In the genomic region with DNA sequence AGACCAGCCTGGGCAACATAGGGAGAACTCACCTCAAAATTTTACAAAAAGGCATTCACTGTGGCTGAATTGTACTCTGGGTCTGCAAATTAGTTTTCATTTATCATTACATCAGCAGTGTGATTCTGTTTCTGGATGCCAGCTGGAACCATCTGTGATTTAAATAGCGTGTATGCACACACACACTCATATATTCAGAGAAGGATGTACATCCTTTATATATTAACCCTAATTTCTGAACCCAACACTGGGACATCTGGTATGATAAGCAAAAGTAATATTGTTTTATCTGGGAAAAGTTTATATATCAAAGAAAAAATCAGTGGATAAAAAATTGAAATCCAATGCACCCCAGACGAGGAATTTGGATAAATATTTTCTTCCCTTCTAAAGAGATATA, we compare ENCODE assay signal across 17 cellular contexts. TPM values are rescaled to one million over a fixed set of nuclear protein-coding genes. Genes with fewer than 3 reads are reported as not detected.
A peak's percentile ranks its signal among the peaks of the same experiment; 100 is the strongest.
DNase-seq lines count a peak whose midpoint lies in the region; ATAC-seq and TF ChIP-seq lines count a peak whose summit lies in the region.
"Had no signal": no experiment of that assay in that cellular context is flagged by ENCODE, and none has a peak within 500 bp of the region (broad histone marks: within the 10 kb centered on the region; RNA-seq: fewer than 3 reads in every experiment).

No MANE protein-coding gene starts in this region.

- no peaks in the 10 kb centered on the region for H3K36me3 Mint-ChIP-seq in endodermal cell (ENCODE audit: low read depth)
- H3K36me3 Mint-ChIP-seq in activated naive CD4-positive, alpha-beta T cell treated with anti-CD3 and anti-CD28 coated beads, Interleukin-2, amount 50 U/mL, for 72 hours = no peaks in the 10 kb centered on the region

- H3K9ac ChIP-seq in Loucy (ENCODE audit: low read depth, low read length, poor library complexity, severe bottlenecking) (no peak overlapping the region), endodermal cell (ENCODE audit: extremely low read depth, low read length, poor library complexity, severe bottlenecking) (no peak overlapping the region), neuronal stem cell (ENCODE audit: low read depth, low read length, poor library complexity) (no peak overlapping the region)

- POLR2A ChIA-PET in A673 (lab: Charles Lee; ENCODE audit: low non-redundant PET) = no interaction called here

- H2BK5ac ChIP-seq in neuronal stem cell (ENCODE audit: low read length) = no peak overlapping the region

- no peak overlapping the region for H2BK15ac ChIP-seq in neuronal stem cell (ENCODE audit: low read length)

- no peaks in the 10 kb centered on the region for H3K36me3 ChIP-seq in A673 (ENCODE audit: insufficient read depth, low read length, poor library complexity, severe bottlenecking)
- no peaks in the 10 kb centered on the region for H3K36me3 ChIP-seq in Loucy (ENCODE audit: insufficient read depth, low read length)
- no peaks in the 10 kb centered on the region for H3K36me3 ChIP-seq in endodermal cell (ENCODE audit: control insufficient read depth, insufficient read depth, low read length)
- no peaks in the 10 kb centered on the region for H3K36me3 ChIP-seq in neuronal stem cell (replicated peaks in 1 of 2; ENCODE audit: control insufficient read depth in 2 of 2, insufficient read depth in 2 of 2, low read length in 2 of 2)
- H3K36me3 ChIP-seq in HAP-1 (replicated peaks) = no peaks in the 10 kb centered on the region

- no peaks in the 10 kb centered on the region for H3K79me2 ChIP-seq in Loucy (ENCODE audit: insufficient read depth, low read length)

- H3K4me1 Mint-ChIP-seq in endodermal cell = peaks cover 44% of the 10 kb centered on the region

- DNase-seq in A673 (ENCODE audit: low spot score) (no peak), endodermal cell (no peak), neuronal stem cell (ENCODE audit: low spot score) (no peak), HAP-1 (ENCODE audit: low spot score in 2 of 2) (no peak), cerebellar cortex (ENCODE audit: low spot score) (no peak)
- DNase-seq in activated naive CD4-positive, alpha-beta T cell treated with anti-CD3 and anti-CD28 coated beads, Interleukin-2, amount 50 U/mL, for 72 hours (ENCODE audit: low spot score in 2 of 2) = no peak
- DNase-seq: 8988T, DMS 273 treated with DMSO at 0.1 percent for 48 hours, H9, NCI-H1417 treated with DMSO at 0.1 percent for 48 hours, NCI-H1930, NCI-H526 treated with DMSO at 0.1 percent for 48 hours, RPMI8226 had no signal

- H3K4me2 ChIP-seq in Loucy (ENCODE audit: low read depth, low read length, poor library complexity, severe bottlenecking) (peak overlapping the region; percentile 55), neuronal stem cell (ENCODE audit: insufficient read depth, low read length, poor library complexity, severe bottlenecking) (no peak overlapping the region)

- no peak overlapping the region for H4K8ac ChIP-seq in neuronal stem cell (ENCODE audit: low read depth, low read length)

- H3K4me1 ChIP-seq in A673 (ENCODE audit: insufficient read depth, low read length, poor library complexity, severe bottlenecking) (peaks cover 37% of the 10 kb centered on the region), Loucy (ENCODE audit: insufficient read depth, low read length, poor library complexity, severe bottlenecking) (peaks cover 8% of the 10 kb centered on the region), endodermal cell (ENCODE audit: control insufficient read depth, insufficient read depth, low read length) (peaks cover 10% of the 10 kb centered on the region), neuronal stem cell (ENCODE audit: control insufficient read depth in 2 of 2, insufficient read depth in 1 of 2, low read depth in 1 of 2, low read length in 2 of 2) (peaks cover 0 to 7% of the 10 kb centered on the region in 2 donors), HAP-1 (peaks cover 15% of the 10 kb centered on the region)

- H3K9me3 Mint-ChIP-seq in endodermal cell = no peaks in the 10 kb centered on the region
- no peaks in the 10 kb centered on the region for H3K9me3 Mint-ChIP-seq in activated naive CD4-positive, alpha-beta T cell treated with anti-CD3 and anti-CD28 coated beads, Interleukin-2, amount 50 U/mL, for 72 hours
- H3K9me3 Mint-ChIP-seq: H9 had no signal

- H4K20me1 ChIP-seq in Loucy (ENCODE audit: insufficient read depth, low read length, poor library complexity, severe bottlenecking) = no peaks in the 10 kb centered on the region

- CTCF ChIA-PET in A673 (lab: Charles Lee) = no interaction called here

- H2BK12ac ChIP-seq in neuronal stem cell (ENCODE audit: low read length) = no peak overlapping the region

- no peak for ATAC-seq in HG03025 (IDR thresholded peaks at IDR 0.05; ENCODE audit: low FRiP score, unreplicated experiment)
- ATAC-seq in activated naive CD4-positive, alpha-beta T cell treated with anti-CD3 and anti-CD28 coated beads, Interleukin-2, amount 50 U/mL, for 72 hours = no peak

- H3K4ac ChIP-seq in neuronal stem cell (ENCODE audit: low read length) = no peak overlapping the region

- H2BK120ac ChIP-seq in neuronal stem cell (ENCODE audit: low read depth, low read length) = no peak overlapping the region

- no peak overlapping the region for H3K14ac ChIP-seq in neuronal stem cell (ENCODE audit: low read length)

- H3K9me3 ChIP-seq in A673 (ENCODE audit: low read depth, low read length, poor library complexity, severe bottlenecking) (peaks cover 3% of the 10 kb centered on the region), Loucy (ENCODE audit: insufficient read depth, low read depth, low read length) (no peaks in the 10 kb centered on the region; the same call in 1 of the 2 replicates), endodermal cell (ENCODE audit: control insufficient read depth, low read length) (no peaks in the 10 kb centered on the region), neuronal stem cell (replicated peaks in 1 of 2; ENCODE audit: control insufficient read depth in 2 of 2, insufficient read depth in 1 of 2, low read depth in 1 of 2, low read length in 2 of 2) (no peaks in the 10 kb centered on the region), HAP-1 (no peaks in the 10 kb centered on the region)

- H3K4me3 ChIP-seq in A673 (ENCODE audit: low read depth, low read length, poor library complexity, severe bottlenecking) (no peak overlapping the region), Loucy (ENCODE audit: low read length, poor library complexity, severe bottlenecking) (no peak overlapping the region), endodermal cell (ENCODE audit: low read length) (no peak overlapping the region), neuronal stem cell (ENCODE audit: low read length in 2 of 2) (no peak overlapping the region), HAP-1 (no peak overlapping the region)

- no peak overlapping the region for H3K23ac ChIP-seq in neuronal stem cell (ENCODE audit: low read depth, low read length, poor library complexity)

- H3K27ac ChIP-seq in A673 (ENCODE audit: low read depth, low read length, poor library complexity, severe bottlenecking) = peak overlapping the region; percentile 38
- peak overlapping the region; percentile 69 for H3K27ac ChIP-seq in endodermal cell (ENCODE audit: low read depth, low read length)
- H3K27ac ChIP-seq in neuronal stem cell (replicated peaks; ENCODE audit: low read length) = no peak overlapping the region
- H3K27ac ChIP-seq: C4-2B, HL-60 had no signal

- in situ Hi-C loops in HAP-1 (cut with MboI; ENCODE audit: low sequenced_read_pairs) = no loop called here

- H3K18ac ChIP-seq in neuronal stem cell (ENCODE audit: low read length) = no peak overlapping the region

- no peaks in the 10 kb centered on the region for H3K9me2 ChIP-seq in Loucy (replicated peaks; ENCODE audit: low read depth, low read length)

- 97% methylated on average over 2 of the region's 2 CpGs; no CpG with 5 or more reads in 1 of the 2 experiments for WGBS in endodermal cell (ENCODE audit: insufficient coverage in 1 of 2, insufficient read length in 1 of 2), 2 experiments
- no CpG with 5 or more reads among the region's 2 CpGs for WGBS in neuronal stem cell (ENCODE audit: extremely low coverage in 2 of 2, insufficient read length in 2 of 2, insufficient replicate concordance in 1 of 2), 2 donors

- intact Hi-C loops in A673 (cut with micrococcal nuclease; ENCODE audit: unreplicated experiment) = no loop called here

- no peak overlapping the region for H2AK5ac ChIP-seq in neuronal stem cell (ENCODE audit: low read depth, low read length)

- TF ChIP-seq CTCF in A673 (conservative IDR thresholded peaks at IDR 0.05; ENCODE audit: low read depth, low read length) (no peak), Loucy (conservative IDR thresholded peaks at IDR 0.05; ENCODE audit: low read length) (no peak), endodermal cell (conservative IDR thresholded peaks at IDR 0.05) (no peak)

- no peaks in the 10 kb centered on the region for H3K27me3 ChIP-seq in A673 (replicated peaks; ENCODE audit: insufficient read depth, low read depth, low read length, poor library complexity)
- no peaks in the 10 kb centered on the region for H3K27me3 ChIP-seq in Loucy (ENCODE audit: insufficient read depth, low read length, poor library complexity, severe bottlenecking)
- H3K27me3 ChIP-seq in endodermal cell (ENCODE audit: control insufficient read depth, insufficient read depth, low read length, poor library complexity, severe bottlenecking) = no peaks in the 10 kb centered on the region
- H3K27me3 ChIP-seq in neuronal stem cell (ENCODE audit: control insufficient read depth in 3 of 3, insufficient read depth in 3 of 3, low read depth in 1 of 3, low read length in 3 of 3) = peaks cover 0 to 4% (median 3%) of the 10 kb centered on the region in 3 experiments
- H3K27me3 ChIP-seq in HAP-1 (ENCODE audit: low read depth) = no peaks in the 10 kb centered on the region; the same call in 1 of the 2 replicates

- no peaks in the 10 kb centered on the region for H3K79me1 ChIP-seq in neuronal stem cell (ENCODE audit: low read depth, low read length)

- H3K4me3 Mint-ChIP-seq in endodermal cell = no peak overlapping the region
- H3K4me3 Mint-ChIP-seq: H9 had no signal

- no peak overlapping the region for H3K27ac Mint-ChIP-seq in endodermal cell
- no peak overlapping the region for H3K27ac Mint-ChIP-seq in activated naive CD4-positive, alpha-beta T cell treated with anti-CD3 and anti-CD28 coated beads, Interleukin-2, amount 50 U/mL, for 72 hours

- peaks cover 7% of the 10 kb centered on the region for H3K27me3 Mint-ChIP-seq in endodermal cell (ENCODE audit: insufficient read depth)

- H4K91ac ChIP-seq in neuronal stem cell (ENCODE audit: low read depth, low read length, poor library complexity) = no peak overlapping the region

- H3F3A ChIP-seq in Loucy (ENCODE audit: low read depth) = no peaks in the 10 kb centered on the region

- H2AFZ ChIP-seq in Loucy (ENCODE audit: low read length) = no peak overlapping the region
- peak overlapping the region; percentile 24 for H2AFZ ChIP-seq in neuronal stem cell (ENCODE audit: low read length)

- BruUV-seq in A673 (replicated peaks; lab: Mats Ljungman, UMichigan) = no TSS peak

RNA-seq across cellular contexts. Expression of gene LYZL1, which starts 33.8 kb away (rescaled TPM):
- total RNA-seq in A673 (2021) = not detected in 2 replicates
- total RNA-seq in endodermal cell = not detected
- polyA plus RNA-seq in endodermal cell (2013, experiment 1 of 2) = not detected
- not detected for polyA plus RNA-seq in endodermal cell (2013, experiment 2 of 2)
- polyA plus RNA-seq in neuronal stem cell (2013, experiment 1 of 2) = not detected
- not detected for polyA plus RNA-seq in neuronal stem cell (2013, experiment 2 of 2)
- not detected for total RNA-seq in activated naive CD4-positive, alpha-beta T cell treated with anti-CD3 and anti-CD28 coated beads, Interleukin-2, amount 50 U/mL, for 72 hours
- total RNA-seq: H9 had no signal
